ENCODE assay signal across 19 cellular contexts in genomic region chr1:31831397-31832378, GRCh38. TPM values are rescaled to one million over a fixed set of nuclear protein-coding genes. Genes with fewer than 3 reads are reported as not detected.
A peak's percentile ranks its signal among the peaks of the same experiment; 100 is the strongest.
DNase-seq lines count a peak whose midpoint lies in the region; ATAC-seq lines count a peak whose summit lies in the region.
"Had no signal": no experiment of that assay in that cellular context is flagged by ENCODE, and none has a peak within 500 bp of the region (broad histone marks: within the 10 kb centered on the region; RNA-seq: fewer than 3 reads in every experiment).

No MANE protein-coding gene starts in this region.

- intact Hi-C loops in right cardiac atrium (cut with DNase I) (loop anchor here in 1 of 4 donors (10.0 kb wide), 1 partner anchor 123 kb away; no protein-coding TSS in a partner anchor), Right ventricle myocardium inferior (cut with DNase I) (no loop called here)

- no peak for DNase-seq in right cardiac atrium
- DNase-seq in Right ventricle myocardium inferior (ENCODE audit: missing footprints) = no peak
- no peak for DNase-seq in T-helper 17 cell
- DNase-seq in iris pigment epithelial cell (ENCODE audit: low read depth) = peak; percentile 55
- no peak for DNase-seq in anterior cingulate cortex (lab: John Stamatoyannopoulos, UW)
- no peak for DNase-seq in stimulated activated naive CD8-positive, alpha-beta T cell treated with anti-CD3 and anti-CD28 coated beads, Interleukin-15, amount 100 ng/mL, for 72 hours
- DNase-seq in caudate nucleus (lab: John Stamatoyannopoulos, UW) = no peak
- no peak for DNase-seq in NCI-H526 treated with DMSO at 0.1 percent for 48 hours (lab: John Stamatoyannopoulos, UW)
- DNase-seq: hypothalamus; KG1; left ventricle myocardium superior; NCI-H1417 treated with DMSO at 0.1 percent for 48 hours; retina; stimulated activated CD4-positive, alpha-beta T cell treated with anti-CD3 and anti-CD28 coated beads, Interleukin-4, amount 100 ng/mL, for 4 hours; SW 1271 had no signal

- peak overlapping the region; percentile 56 for H3K27ac ChIP-seq in right cardiac atrium (ENCODE audit: low read length)
- no peak overlapping the region for H3K27ac ChIP-seq in caudate nucleus (ENCODE audit: low read depth, low read length)
- H3K27ac ChIP-seq: epithelial cell of prostate had no signal

- no peaks in the 10 kb centered on the region for H3K27me3 ChIP-seq in right cardiac atrium (ENCODE audit: control insufficient read depth, insufficient read depth)

- no peaks in the 10 kb centered on the region for H3K27me3 Mint-ChIP-seq in T-helper 17 cell
- H3K27me3 Mint-ChIP-seq in stimulated activated naive CD8-positive, alpha-beta T cell treated with anti-CD3 and anti-CD28 coated beads, Interleukin-15, amount 100 ng/mL, for 72 hours = no peaks in the 10 kb centered on the region
- H3K27me3 Mint-ChIP-seq: activated naive CD4-positive, alpha-beta T cell treated with anti-CD3 and anti-CD28 coated beads, Interleukin-2, amount 50 U/mL, for 24 hours had no signal

- no peaks in the 10 kb centered on the region for H3K9me3 Mint-ChIP-seq in stimulated activated naive CD8-positive, alpha-beta T cell treated with anti-CD3 and anti-CD28 coated beads, Interleukin-15, amount 100 ng/mL, for 72 hours
- H3K9me3 Mint-ChIP-seq: activated naive CD4-positive, alpha-beta T cell treated with anti-CD3 and anti-CD28 coated beads, Interleukin-2, amount 50 U/mL, for 24 hours; nephron had no signal

- 67% methylated on average over 9 of the region's 9 CpGs for WGBS in right cardiac atrium

- no peak overlapping the region for H3K4me3 Mint-ChIP-seq in T-helper 17 cell
- no peak overlapping the region for H3K4me3 Mint-ChIP-seq in stimulated activated naive CD8-positive, alpha-beta T cell treated with anti-CD3 and anti-CD28 coated beads, Interleukin-15, amount 100 ng/mL, for 72 hours
- H3K4me3 Mint-ChIP-seq: activated naive CD4-positive, alpha-beta T cell treated with anti-CD3 and anti-CD28 coated beads, Interleukin-2, amount 50 U/mL, for 24 hours; nephron had no signal

- H3K9me3 ChIP-seq in right cardiac atrium (ENCODE audit: control insufficient read depth, low read length) (no peaks in the 10 kb centered on the region), T-helper 17 cell (ENCODE audit: control insufficient read depth, low read length, poor library complexity, severe bottlenecking) (no peaks in the 10 kb centered on the region)

- H3K36me3 Mint-ChIP-seq in T-helper 17 cell (ENCODE audit: low read depth) = no peaks in the 10 kb centered on the region
- H3K36me3 Mint-ChIP-seq: activated naive CD4-positive, alpha-beta T cell treated with anti-CD3 and anti-CD28 coated beads, Interleukin-2, amount 50 U/mL, for 24 hours had no signal

- H3K27ac Mint-ChIP-seq in T-helper 17 cell = peak overlapping the region; percentile 9
- peak overlapping the region in 1 of 2 donors; percentile 9 for H3K27ac Mint-ChIP-seq in stimulated activated naive CD8-positive, alpha-beta T cell treated with anti-CD3 and anti-CD28 coated beads, Interleukin-15, amount 100 ng/mL, for 72 hours
- H3K27ac Mint-ChIP-seq: activated naive CD4-positive, alpha-beta T cell treated with anti-CD3 and anti-CD28 coated beads, Interleukin-2, amount 50 U/mL, for 24 hours; nephron had no signal

- peaks cover 3% of the 10 kb centered on the region for H3K4me1 ChIP-seq in right cardiac atrium (ENCODE audit: control insufficient read depth, insufficient read depth, low read length)

- peaks cover 26% of the 10 kb centered on the region for H3K4me1 Mint-ChIP-seq in T-helper 17 cell
- H3K4me1 Mint-ChIP-seq in stimulated activated naive CD8-positive, alpha-beta T cell treated with anti-CD3 and anti-CD28 coated beads, Interleukin-15, amount 100 ng/mL, for 72 hours = peaks cover 33% of the 10 kb centered on the region

- ATAC-seq in right cardiac atrium (no peak), Right ventricle myocardium inferior (no peak), T-helper 17 cell (no peak)
- ATAC-seq in stimulated activated naive CD8-positive, alpha-beta T cell treated with anti-CD3 and anti-CD28 coated beads, Interleukin-15, amount 100 ng/mL, for 72 hours = no peak

- H3K4me3 ChIP-seq in right cardiac atrium (ENCODE audit: low read length) = no peak overlapping the region

RNA-seq across cellular contexts. Expression of gene SPOCD1, which starts 15.9 kb away (rescaled TPM):
- total RNA-seq in right cardiac atrium = under 1 TPM in 3 of 4 donors, not detected in 1; 0.15 to 0.25 (median 0.17) TPM
- polyA plus RNA-seq in right cardiac atrium = 0.09 TPM
- total RNA-seq in Right ventricle myocardium inferior = not detected
- 1 to 10 TPM in 1 of 2 donors, under 1 TPM in 1; 0.30 to 7.5 TPM for total RNA-seq in T-helper 17 cell
- total RNA-seq: cerebellum, left ventricle myocardium superior had no signal
